In genomic region chr5:166354277-166354676, GRCh38 we compare ENCODE assay signal across 25 cellular contexts.
"Had no signal": no experiment of that assay in that cellular context is flagged by ENCODE, and none has a peak within 500 bp of the region (broad histone marks: within the 10 kb centered on the region; RNA-seq: fewer than 3 reads in every experiment).

No MANE protein-coding gene starts in this region.

- H3K36me3 ChIP-seq: ascending aorta had no signal

- H2AFZ ChIP-seq: PC-9 had no signal

- DNase-seq: activated CD4-positive, alpha-beta memory T cell treated with anti-CD3 and anti-CD28 coated beads, Interleukin-2, amount 10 ng/mL, durations not matched to agents 7 days and 5 days; activated CD4-positive, alpha-beta T cell treated with anti-CD3 and anti-CD28 coated beads for 36 hours; activated CD4-positive, alpha-beta T cell treated with anti-CD3 and anti-CD28 coated beads, Interleukin-2, amount 50 U/mL, for 1 hour; activated CD4-positive, CD25-positive, alpha-beta regulatory T cell; activated CD8-positive, alpha-beta memory T cell treated with anti-CD3 and anti-CD28 coated beads, Interleukin-2, amount 50 U/mL, for 4 hours; activated effector memory CD4-positive, alpha-beta T cell treated with Interleukin-2 at 50 U/mL for 16 hours; activated naive CD4-positive, alpha-beta T cell; activated T-cell treated with anti-CD3 and anti-CD28 coated beads, Interleukin-2, amount 50 U/mL, for 1 hour; cerebellar nuclear complex; Kasumi-1; KBM-7; NCI-H1048; NCI-H146; NCI-H187 treated with DMSO at 0.1 percent for 48 hours; NCI-H2081 treated with DMSO at 0.1 percent for 48 hours; NCI-H446; NCI-H524; PC-9; T-cell had no signal

- ATAC-seq: activated CD4-positive, alpha-beta T cell treated with anti-CD3 and anti-CD28 coated beads for 36 hours; Right ventricle myocardium inferior; T-cell had no signal

- H3K9me3 ChIP-seq: ascending aorta had no signal

- H3K27me3 Mint-ChIP-seq: activated CD4-positive, alpha-beta memory T cell treated with anti-CD3 and anti-CD28 coated beads, Interleukin-2, amount 10 ng/mL, durations not matched to agents 7 days and 5 days; activated CD4-positive, alpha-beta T cell treated with anti-CD3 and anti-CD28 coated beads for 36 hours; activated naive CD4-positive, alpha-beta T cell treated with anti-CD3 and anti-CD28 coated beads, Interleukin-2, amount 50 U/mL, for 24 hours; T-cell had no signal

- H3K36me3 Mint-ChIP-seq: activated naive CD4-positive, alpha-beta T cell treated with anti-CD3 and anti-CD28 coated beads, Interleukin-2, amount 50 U/mL, for 24 hours; T-cell had no signal

- H3K27ac Mint-ChIP-seq: activated CD4-positive, alpha-beta memory T cell treated with anti-CD3 and anti-CD28 coated beads, Interleukin-2, amount 10 ng/mL, durations not matched to agents 7 days and 5 days; activated CD4-positive, alpha-beta T cell treated with anti-CD3 and anti-CD28 coated beads for 36 hours; activated naive CD4-positive, alpha-beta T cell treated with anti-CD3 and anti-CD28 coated beads, Interleukin-2, amount 50 U/mL, for 24 hours; activated T-helper 1 cell treated with anti-CD3 and anti-CD28 coated beads, Interleukin-12 subunit alpha, Interleukin-12 subunit beta, Interleukin-2, Interleukin-4 antibody, amounts not matched to agents 30 ng/mL and 10 ng/mL and 1 ng/mL, durations not matched to agents 14 hours and 24 hours and 36 hours; T-cell had no signal

- H3K27me3 ChIP-seq: ascending aorta had no signal

- H3K4me3 Mint-ChIP-seq: activated CD4-positive, alpha-beta memory T cell treated with anti-CD3 and anti-CD28 coated beads, Interleukin-2, amount 10 ng/mL, durations not matched to agents 7 days and 5 days; activated CD4-positive, alpha-beta T cell treated with anti-CD3 and anti-CD28 coated beads for 36 hours; activated naive CD4-positive, alpha-beta T cell treated with anti-CD3 and anti-CD28 coated beads, Interleukin-2, amount 50 U/mL, for 24 hours; activated T-helper 1 cell treated with anti-CD3 and anti-CD28 coated beads, Interleukin-12 subunit alpha, Interleukin-12 subunit beta, Interleukin-2, Interleukin-4 antibody, amounts not matched to agents 30 ng/mL and 10 ng/mL and 1 ng/mL, durations not matched to agents 14 hours and 24 hours and 36 hours; T-cell had no signal

- H3K4me1 ChIP-seq: ascending aorta had no signal

- H3K27ac ChIP-seq: ascending aorta, PC-9, SK-N-MC, VCaP had no signal

- H3K4me3 ChIP-seq: ascending aorta, PC-9, SK-N-MC had no signal

- H3K4me2 ChIP-seq: PC-9 had no signal

- H3K4me1 Mint-ChIP-seq: activated CD4-positive, alpha-beta memory T cell treated with anti-CD3 and anti-CD28 coated beads, Interleukin-2, amount 10 ng/mL, durations not matched to agents 7 days and 5 days; activated CD4-positive, alpha-beta T cell treated with anti-CD3 and anti-CD28 coated beads for 36 hours; activated naive CD4-positive, alpha-beta T cell treated with anti-CD3 and anti-CD28 coated beads, Interleukin-2, amount 50 U/mL, for 24 hours; T-cell had no signal
